In the genomic region with DNA sequence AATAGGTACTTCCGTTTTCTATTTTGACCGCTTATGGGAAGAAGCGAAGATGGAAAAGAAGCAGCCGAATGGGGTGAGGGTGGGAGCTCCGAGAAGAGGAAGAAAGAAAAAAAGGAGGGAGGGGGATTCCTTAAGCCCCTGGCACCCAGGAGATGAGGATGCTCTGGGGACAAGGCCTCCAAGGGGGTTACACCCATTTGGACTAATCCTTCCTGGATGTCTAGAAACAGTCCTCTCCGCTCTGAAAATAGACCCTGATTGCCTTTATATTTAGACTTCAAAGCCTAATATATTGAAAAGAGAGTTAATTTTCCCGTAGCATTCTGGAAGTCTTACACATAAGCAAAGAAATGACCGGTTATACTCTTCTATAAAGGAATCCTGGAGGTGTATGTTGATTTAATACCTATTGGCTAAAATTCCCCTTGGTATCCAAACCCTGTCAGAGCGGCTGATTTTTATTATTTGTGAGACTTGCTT, we compare ENCODE assay signal across 8 cellular contexts. TPM values are rescaled to one million over a fixed set of nuclear protein-coding genes. Genes with fewer than 3 reads are reported as not detected.
DNase-seq lines count a peak whose midpoint lies in the region; ATAC-seq and TF ChIP-seq lines count a peak whose summit lies in the region.

No MANE protein-coding gene starts in this region.

- POLR2A ChIA-PET in T-cell (lab: Charles Lee) = interaction anchor here in 1 of 2 donors (0.6 kb wide), 1 partner anchor 643 kb away, joined by 7 read pairs; no protein-coding TSS in a partner anchor

- peaks cover 27% of the 10 kb centered on the region for H3K4me1 ChIP-seq in foreskin keratinocyte

- TF ChIP-seq CTCF in foreskin keratinocyte (conservative IDR thresholded peaks at IDR 0.05) = no peak

- H3K27ac Mint-ChIP-seq in T-cell = no peak overlapping the region

- no peaks in the 10 kb centered on the region for H3K27me3 ChIP-seq in foreskin keratinocyte

- no peaks in the 10 kb centered on the region for H3K9me3 Mint-ChIP-seq in T-cell

- CTCF ChIA-PET in T-cell (lab: Charles Lee) = interaction anchor here (0.6 to 1.1 kb wide), 3 partner anchors 13 to 1180 kb away, joined by 3 to 6 read pairs (median 4); partner anchors contain the start of gene RPP30 (in 1 of the 2)

- H3K4me3 Mint-ChIP-seq in T-cell = peak overlapping the region; percentile 78 to 85 (median 85)

- ATAC-seq in T-cell (replicated peaks in 1 of 4) (no peak), foreskin keratinocyte (no peak), GM21786 (IDR thresholded peaks at IDR 0.05; ENCODE audit: unreplicated experiment) (no peak), GM19351 (IDR thresholded peaks at IDR 0.05; ENCODE audit: unreplicated experiment) (no peak)

- H3K4me1 Mint-ChIP-seq in T-cell = peaks cover 11 to 13% (median 11%) of the 10 kb centered on the region in 3 donors

- H3K4me3 ChIP-seq in GM08714 (ENCODE audit: low read length) = peak overlapping the region; percentile 39; the same call in 1 of the 2 replicates

- peak overlapping the region; percentile 75 for H3K27ac ChIP-seq in foreskin keratinocyte

- peaks cover 44 to 53% of the 10 kb centered on the region in 2 donors for H3K27me3 Mint-ChIP-seq in T-cell

- no peaks in the 10 kb centered on the region for H3K36me3 Mint-ChIP-seq in T-cell

- no peak for DNase-seq in T-cell
- DNase-seq in foreskin keratinocyte = no peak
- DNase-seq in putamen (ENCODE audit: low spot score) = peak; percentile 2
- no peak for DNase-seq in NCI-H2107 (lab: John Stamatoyannopoulos, UW)
- no peak for DNase-seq in NCI-H1092 treated with DMSO at 0.1 percent for 48 hours (lab: John Stamatoyannopoulos, UW)

RNA-seq across cellular contexts. Expression of gene HTR7, which starts 0.7 kb away (rescaled TPM):
- total RNA-seq in T-cell (under 1 TPM in 1 of 5 donors, not detected in 4; 0.07 TPM), foreskin keratinocyte (13.3 and 15.0 TPM in 2 replicates)
- 5.7 and 5.9 TPM in 2 replicates for polyA plus RNA-seq in foreskin keratinocyte

RNA-seq across cellular contexts. Expression of gene RPP30, which starts 13.2 kb away (rescaled TPM):
- total RNA-seq in T-cell = 10 to 100 TPM; 24.8 to 33.7 (median 26.9) TPM
- 49.9 and 50.2 TPM in 2 replicates for total RNA-seq in foreskin keratinocyte
- polyA plus RNA-seq in foreskin keratinocyte = 55.0 and 61.6 TPM in 2 replicates

Comparison
In these comparisons a context has a peak if more than half of its experiments do, and no peak if none do; other contexts are left out.
1. RNA of gene HTR7, which starts 0.7 kb away (total RNA-seq): 13.3 to 15.0 TPM in foreskin keratinocyte; 0.07 TPM in T-cell; every median in the first group is over 10 times any median in the second.